In the genomic region with DNA sequence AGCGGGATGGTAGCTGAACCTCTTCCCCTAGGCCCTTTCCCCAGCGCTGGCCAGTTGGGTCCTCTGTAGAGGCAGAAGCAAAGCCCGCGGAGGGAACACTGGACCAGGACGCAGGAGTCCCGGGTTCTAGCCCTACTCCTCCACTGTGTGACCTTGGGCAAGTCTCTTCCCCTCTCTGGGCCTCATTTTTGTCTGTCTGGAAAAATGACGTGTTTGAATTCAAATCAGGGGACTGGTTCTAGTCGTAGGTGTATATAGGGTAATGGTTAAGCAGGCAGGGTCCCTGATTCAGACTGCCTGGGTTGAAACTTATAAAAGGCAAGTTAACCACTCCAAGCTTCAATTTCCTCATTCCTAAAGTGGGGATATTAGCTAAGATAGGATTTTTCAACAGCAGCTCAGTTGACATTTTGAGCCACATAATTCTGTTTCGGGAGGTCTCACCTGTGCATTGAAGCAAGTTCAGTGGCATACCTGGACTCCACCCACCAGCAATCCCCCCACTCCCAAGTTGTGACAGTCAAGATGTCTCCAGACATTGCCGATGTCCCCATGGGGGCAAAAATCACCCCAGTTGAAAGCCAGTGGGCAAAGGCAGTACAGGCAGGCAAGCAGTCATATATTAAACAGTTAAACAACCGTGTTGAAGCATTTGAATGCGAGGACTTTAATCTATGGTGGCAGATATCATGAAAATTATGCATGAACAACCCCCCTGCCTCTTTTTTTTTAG, we compare ENCODE assay signal across 1 cellular context.
TF ChIP-seq lines count a peak whose summit lies in the region.

No MANE protein-coding gene starts in this region.

TF ChIP-seq in GM23338, 12 proteins besides CTCF, POLR2A, EP300 and RAD21 (continued from another document):
- TF ChIP-seq ETS1 (IDR thresholded peaks at IDR 0.05): no peak
